In genomic region chr11:1736447-1736992, GRCh38 we compare ENCODE assay signal across 2 cellular contexts.
TF ChIP-seq lines count a peak whose summit lies in the region.

No MANE protein-coding gene starts in this region.

TF ChIP-seq in HCT116, 20 proteins besides CTCF, POLR2A, EP300 and RAD21:
- no peak for TF ChIP-seq FOSL1 (IDR thresholded peaks at IDR 0.05; ENCODE audit: low read depth)
- TF ChIP-seq ATF3 (IDR thresholded peaks at IDR 0.05), result no peak
- peak; percentile 51 for TF ChIP-seq SP1 (IDR thresholded peaks at IDR 0.05; ENCODE audit: low read depth)

TF ChIP-seq in H1, 55 proteins besides CTCF, POLR2A, EP300 and RAD21:
- TF ChIP-seq CHD1 (IDR thresholded peaks at IDR 0.05; ENCODE audit: low read depth, low read length), result no peak
- no peak for TF ChIP-seq SAP30 (IDR thresholded peaks at IDR 0.05; ENCODE audit: insufficient read depth, insufficient replicate concordance, low read length)
- no peak for TF ChIP-seq ATF2 (IDR thresholded peaks at IDR 0.05; ENCODE audit: low read length)
- no peak; the same call in 1 of the 2 replicates for TF ChIP-seq BACH1 (IDR thresholded peaks at IDR 0.05; ENCODE audit: low read length)
- no peak for TF ChIP-seq SUZ12 (IDR thresholded peaks at IDR 0.05; ENCODE audit: low read length)
- TF ChIP-seq SP1 (IDR thresholded peaks at IDR 0.05; ENCODE audit: low read depth, low read length), result peak; percentile 71
- no peak for TF ChIP-seq POLR2AphosphoS5 (IDR thresholded peaks at IDR 0.05; ENCODE audit: low read depth, low read length)
- no peak for TF ChIP-seq SIN3A (conservative IDR thresholded peaks at IDR 0.05 in 1 of 2, IDR thresholded peaks at IDR 0.05 in 1 of 2; ENCODE audit: low read depth in 1 of 2, low read length in 2 of 2)
- TF ChIP-seq MAX (IDR thresholded peaks at IDR 0.05), result no peak
